Comparison of ENCODE assay signal across 1 cellular context in the genomic region with DNA sequence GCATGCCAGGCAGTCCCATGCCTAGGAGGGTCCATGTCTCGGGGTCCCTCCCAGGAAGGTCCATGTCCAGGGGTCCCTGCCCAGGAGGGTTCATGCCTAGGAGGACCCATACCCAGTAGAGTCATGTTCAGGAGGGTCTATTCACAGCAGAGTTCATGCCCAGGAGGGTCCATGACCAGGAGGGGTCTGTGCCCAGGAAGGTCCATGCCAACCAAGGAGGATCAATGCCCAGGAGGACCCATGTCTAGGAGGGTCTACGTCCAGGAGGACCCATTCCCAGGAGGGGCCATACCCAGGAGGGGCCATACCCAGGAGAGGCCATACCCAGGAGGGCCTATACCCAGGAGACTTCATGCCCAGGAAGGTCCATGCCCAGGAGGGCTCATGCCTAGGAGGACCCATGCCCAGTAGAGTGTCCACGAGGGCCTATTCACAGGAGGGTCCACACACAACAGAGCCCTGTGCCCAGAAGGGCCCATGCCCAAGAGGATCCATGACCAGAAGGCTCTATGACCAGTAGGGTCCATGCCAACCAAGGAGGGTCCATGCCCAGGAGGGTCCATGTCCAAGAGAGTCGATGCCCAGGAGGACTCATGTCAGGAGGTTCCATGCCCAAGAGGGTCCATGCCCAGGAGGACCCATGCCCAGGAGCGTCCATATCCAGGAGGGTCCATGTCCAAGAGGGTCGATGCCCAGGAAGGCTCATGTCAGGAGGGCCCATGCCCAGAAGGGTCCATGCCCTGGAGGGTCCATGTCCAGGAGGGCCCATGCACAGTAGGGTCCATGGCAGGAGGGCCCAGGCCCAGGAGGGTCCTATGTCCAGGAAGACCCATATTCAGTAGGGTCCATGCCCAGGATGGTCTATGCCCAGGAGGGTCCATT.
TF ChIP-seq lines count a peak whose summit lies in the region.

No MANE protein-coding gene starts in this region.

TF ChIP-seq in HepG2, 621 proteins besides CTCF, POLR2A, EP300 and RAD21:
- TF ChIP-seq ZGPAT (CRISPR knock-in tag; IDR thresholded peaks at IDR 0.05), result no peak
- TF ChIP-seq ZNF746 (CRISPR knock-in tag; IDR thresholded peaks at IDR 0.05), result no peak
- no peak for TF ChIP-seq BRF2 (CRISPR knock-in tag; IDR thresholded peaks at IDR 0.05)
- no peak for TF ChIP-seq BCL3 (CRISPR knock-in tag; IDR thresholded peaks at IDR 0.05)
